Comparison of ENCODE assay signal across 1 cellular context in the genomic region with DNA sequence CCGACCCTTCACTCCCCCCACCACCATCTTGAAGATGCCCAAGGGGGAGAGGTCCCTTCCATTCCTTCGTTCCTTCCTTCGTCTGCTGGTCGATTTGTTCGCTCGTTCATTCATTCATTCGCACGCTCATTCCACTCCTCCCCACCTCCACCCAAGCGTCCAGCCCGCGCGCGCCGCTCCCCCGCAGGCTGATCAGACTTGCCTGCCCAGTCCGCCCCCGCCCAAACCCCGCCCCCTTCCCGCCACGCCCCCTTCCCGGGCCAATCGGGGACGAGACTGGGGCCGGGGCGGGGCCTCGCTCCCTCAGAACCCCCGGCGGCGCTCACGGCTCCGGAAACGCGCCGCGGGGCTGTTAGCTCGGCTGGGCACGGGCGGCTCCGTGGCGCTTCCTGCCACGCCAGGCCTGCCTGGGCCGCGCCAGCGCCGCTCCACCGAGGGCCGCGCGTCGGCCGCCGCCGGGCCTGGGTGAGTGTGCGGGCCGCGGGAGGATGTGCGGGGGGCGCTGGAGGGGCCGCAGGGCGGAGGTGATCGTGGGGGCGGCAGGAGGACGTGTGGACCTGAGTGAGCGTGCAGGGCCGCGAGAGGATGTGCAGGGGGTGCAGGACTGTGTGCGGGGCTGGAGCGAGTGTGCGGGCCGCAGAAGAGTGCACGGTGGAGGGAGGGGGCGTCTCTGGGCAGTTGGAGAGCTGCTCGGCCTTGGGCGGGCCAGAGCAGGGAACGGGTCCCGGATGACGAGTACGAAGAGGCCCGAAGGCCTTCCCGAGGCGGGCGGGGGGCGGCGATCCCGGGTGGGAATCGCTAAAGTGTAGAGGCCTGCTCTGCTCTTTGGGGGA.
A peak's percentile ranks its signal among the peaks of the same experiment; 100 is the strongest.
TF ChIP-seq lines count a peak whose summit lies in the region.

A gene with protein sequence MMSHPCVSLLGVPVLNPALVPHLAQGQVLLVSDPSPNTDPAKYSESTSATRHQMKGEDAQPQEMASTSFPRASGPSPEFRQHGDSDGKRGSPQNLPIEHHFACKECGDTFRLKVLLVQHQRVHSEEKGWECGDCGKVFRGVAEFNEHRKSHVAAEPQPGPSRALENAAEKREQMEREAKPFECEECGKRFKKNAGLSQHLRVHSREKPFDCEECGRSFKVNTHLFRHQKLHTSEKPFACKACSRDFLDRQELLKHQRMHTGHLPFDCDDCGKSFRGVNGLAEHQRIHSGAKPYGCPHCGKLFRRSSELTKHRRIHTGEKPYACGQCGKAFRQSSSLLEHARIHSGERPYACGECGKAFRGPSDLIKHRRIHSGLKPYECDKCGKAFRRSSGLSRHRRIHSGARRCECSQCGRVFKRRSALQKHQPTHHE (plus strand): TSS at position 333 of the 833 bp plus-strand sequence. CDS start 2,527 bp downstream, outside the sequence.

TF ChIP-seq in H1, 55 proteins besides CTCF, POLR2A, EP300 and RAD21:
- TF ChIP-seq SP1 (IDR thresholded peaks at IDR 0.05; ENCODE audit: low read depth, low read length) (no peak), BRCA1 (IDR thresholded peaks at IDR 0.05; ENCODE audit: low read depth, low read length) (no peak), EZH2 (IDR thresholded peaks at IDR 0.05; ENCODE audit: low read depth, low read length, severe bottlenecking) (no peak), GABPA (IDR thresholded peaks at IDR 0.05; ENCODE audit: borderline replicate concordance, insufficient read depth, low read length) (no peak), PHF8 (conservative IDR thresholded peaks at IDR 0.05; ENCODE audit: low read depth, low read length) (peak; percentile 65), GTF2F1 (IDR thresholded peaks at IDR 0.05; ENCODE audit: borderline replicate concordance, low read depth, low read length) (no peak), TCF12 (IDR thresholded peaks at IDR 0.05; ENCODE audit: low read depth, low read length) (no peak), SP4 (IDR thresholded peaks at IDR 0.05; ENCODE audit: low read length) (no peak), KDM1A (IDR thresholded peaks at IDR 0.05; ENCODE audit: borderline replicate concordance, low read length) (no peak), SIN3A (conservative IDR thresholded peaks at IDR 0.05 in 1 of 2, IDR thresholded peaks at IDR 0.05 in 1 of 2; ENCODE audit: low read depth in 1 of 2, low read length in 2 of 2) (no peak), JUN (IDR thresholded peaks at IDR 0.05; ENCODE audit: low read depth, low read length) (no peak), CHD2 (IDR thresholded peaks at IDR 0.05; ENCODE audit: low read length) (no peak), BCL11A (IDR thresholded peaks at IDR 0.05; ENCODE audit: low read depth in 2 of 2, low read length in 2 of 2) (no peak), KDM4A (IDR thresholded peaks at IDR 0.05; ENCODE audit: low read depth, low read length, severe bottlenecking) (peak; percentile 68), E2F6 (IDR thresholded peaks at IDR 0.05) (no peak)
- TF ChIP-seq, protein P1, sequence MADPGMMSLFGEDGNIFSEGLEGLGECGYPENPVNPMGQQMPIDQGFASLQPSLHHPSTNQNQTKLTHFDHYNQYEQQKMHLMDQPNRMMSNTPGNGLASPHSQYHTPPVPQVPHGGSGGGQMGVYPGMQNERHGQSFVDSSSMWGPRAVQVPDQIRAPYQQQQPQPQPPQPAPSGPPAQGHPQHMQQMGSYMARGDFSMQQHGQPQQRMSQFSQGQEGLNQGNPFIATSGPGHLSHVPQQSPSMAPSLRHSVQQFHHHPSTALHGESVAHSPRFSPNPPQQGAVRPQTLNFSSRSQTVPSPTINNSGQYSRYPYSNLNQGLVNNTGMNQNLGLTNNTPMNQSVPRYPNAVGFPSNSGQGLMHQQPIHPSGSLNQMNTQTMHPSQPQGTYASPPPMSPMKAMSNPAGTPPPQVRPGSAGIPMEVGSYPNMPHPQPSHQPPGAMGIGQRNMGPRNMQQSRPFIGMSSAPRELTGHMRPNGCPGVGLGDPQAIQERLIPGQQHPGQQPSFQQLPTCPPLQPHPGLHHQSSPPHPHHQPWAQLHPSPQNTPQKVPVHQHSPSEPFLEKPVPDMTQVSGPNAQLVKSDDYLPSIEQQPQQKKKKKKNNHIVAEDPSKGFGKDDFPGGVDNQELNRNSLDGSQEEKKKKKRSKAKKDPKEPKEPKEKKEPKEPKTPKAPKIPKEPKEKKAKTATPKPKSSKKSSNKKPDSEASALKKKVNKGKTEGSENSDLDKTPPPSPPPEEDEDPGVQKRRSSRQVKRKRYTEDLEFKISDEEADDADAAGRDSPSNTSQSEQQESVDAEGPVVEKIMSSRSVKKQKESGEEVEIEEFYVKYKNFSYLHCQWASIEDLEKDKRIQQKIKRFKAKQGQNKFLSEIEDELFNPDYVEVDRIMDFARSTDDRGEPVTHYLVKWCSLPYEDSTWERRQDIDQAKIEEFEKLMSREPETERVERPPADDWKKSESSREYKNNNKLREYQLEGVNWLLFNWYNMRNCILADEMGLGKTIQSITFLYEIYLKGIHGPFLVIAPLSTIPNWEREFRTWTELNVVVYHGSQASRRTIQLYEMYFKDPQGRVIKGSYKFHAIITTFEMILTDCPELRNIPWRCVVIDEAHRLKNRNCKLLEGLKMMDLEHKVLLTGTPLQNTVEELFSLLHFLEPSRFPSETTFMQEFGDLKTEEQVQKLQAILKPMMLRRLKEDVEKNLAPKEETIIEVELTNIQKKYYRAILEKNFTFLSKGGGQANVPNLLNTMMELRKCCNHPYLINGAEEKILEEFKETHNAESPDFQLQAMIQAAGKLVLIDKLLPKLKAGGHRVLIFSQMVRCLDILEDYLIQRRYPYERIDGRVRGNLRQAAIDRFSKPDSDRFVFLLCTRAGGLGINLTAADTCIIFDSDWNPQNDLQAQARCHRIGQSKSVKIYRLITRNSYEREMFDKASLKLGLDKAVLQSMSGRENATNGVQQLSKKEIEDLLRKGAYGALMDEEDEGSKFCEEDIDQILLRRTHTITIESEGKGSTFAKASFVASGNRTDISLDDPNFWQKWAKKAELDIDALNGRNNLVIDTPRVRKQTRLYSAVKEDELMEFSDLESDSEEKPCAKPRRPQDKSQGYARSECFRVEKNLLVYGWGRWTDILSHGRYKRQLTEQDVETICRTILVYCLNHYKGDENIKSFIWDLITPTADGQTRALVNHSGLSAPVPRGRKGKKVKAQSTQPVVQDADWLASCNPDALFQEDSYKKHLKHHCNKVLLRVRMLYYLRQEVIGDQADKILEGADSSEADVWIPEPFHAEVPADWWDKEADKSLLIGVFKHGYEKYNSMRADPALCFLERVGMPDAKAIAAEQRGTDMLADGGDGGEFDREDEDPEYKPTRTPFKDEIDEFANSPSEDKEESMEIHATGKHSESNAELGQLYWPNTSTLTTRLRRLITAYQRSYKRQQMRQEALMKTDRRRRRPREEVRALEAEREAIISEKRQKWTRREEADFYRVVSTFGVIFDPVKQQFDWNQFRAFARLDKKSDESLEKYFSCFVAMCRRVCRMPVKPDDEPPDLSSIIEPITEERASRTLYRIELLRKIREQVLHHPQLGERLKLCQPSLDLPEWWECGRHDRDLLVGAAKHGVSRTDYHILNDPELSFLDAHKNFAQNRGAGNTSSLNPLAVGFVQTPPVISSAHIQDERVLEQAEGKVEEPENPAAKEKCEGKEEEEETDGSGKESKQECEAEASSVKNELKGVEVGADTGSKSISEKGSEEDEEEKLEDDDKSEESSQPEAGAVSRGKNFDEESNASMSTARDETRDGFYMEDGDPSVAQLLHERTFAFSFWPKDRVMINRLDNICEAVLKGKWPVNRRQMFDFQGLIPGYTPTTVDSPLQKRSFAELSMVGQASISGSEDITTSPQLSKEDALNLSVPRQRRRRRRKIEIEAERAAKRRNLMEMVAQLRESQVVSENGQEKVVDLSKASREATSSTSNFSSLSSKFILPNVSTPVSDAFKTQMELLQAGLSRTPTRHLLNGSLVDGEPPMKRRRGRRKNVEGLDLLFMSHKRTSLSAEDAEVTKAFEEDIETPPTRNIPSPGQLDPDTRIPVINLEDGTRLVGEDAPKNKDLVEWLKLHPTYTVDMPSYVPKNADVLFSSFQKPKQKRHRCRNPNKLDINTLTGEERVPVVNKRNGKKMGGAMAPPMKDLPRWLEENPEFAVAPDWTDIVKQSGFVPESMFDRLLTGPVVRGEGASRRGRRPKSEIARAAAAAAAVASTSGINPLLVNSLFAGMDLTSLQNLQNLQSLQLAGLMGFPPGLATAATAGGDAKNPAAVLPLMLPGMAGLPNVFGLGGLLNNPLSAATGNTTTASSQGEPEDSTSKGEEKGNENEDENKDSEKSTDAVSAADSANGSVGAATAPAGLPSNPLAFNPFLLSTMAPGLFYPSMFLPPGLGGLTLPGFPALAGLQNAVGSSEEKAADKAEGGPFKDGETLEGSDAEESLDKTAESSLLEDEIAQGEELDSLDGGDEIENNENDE (IDR thresholded peaks at IDR 0.05; ENCODE audit: insufficient replicate concordance, low read length), result no peak
